In the genomic region with DNA sequence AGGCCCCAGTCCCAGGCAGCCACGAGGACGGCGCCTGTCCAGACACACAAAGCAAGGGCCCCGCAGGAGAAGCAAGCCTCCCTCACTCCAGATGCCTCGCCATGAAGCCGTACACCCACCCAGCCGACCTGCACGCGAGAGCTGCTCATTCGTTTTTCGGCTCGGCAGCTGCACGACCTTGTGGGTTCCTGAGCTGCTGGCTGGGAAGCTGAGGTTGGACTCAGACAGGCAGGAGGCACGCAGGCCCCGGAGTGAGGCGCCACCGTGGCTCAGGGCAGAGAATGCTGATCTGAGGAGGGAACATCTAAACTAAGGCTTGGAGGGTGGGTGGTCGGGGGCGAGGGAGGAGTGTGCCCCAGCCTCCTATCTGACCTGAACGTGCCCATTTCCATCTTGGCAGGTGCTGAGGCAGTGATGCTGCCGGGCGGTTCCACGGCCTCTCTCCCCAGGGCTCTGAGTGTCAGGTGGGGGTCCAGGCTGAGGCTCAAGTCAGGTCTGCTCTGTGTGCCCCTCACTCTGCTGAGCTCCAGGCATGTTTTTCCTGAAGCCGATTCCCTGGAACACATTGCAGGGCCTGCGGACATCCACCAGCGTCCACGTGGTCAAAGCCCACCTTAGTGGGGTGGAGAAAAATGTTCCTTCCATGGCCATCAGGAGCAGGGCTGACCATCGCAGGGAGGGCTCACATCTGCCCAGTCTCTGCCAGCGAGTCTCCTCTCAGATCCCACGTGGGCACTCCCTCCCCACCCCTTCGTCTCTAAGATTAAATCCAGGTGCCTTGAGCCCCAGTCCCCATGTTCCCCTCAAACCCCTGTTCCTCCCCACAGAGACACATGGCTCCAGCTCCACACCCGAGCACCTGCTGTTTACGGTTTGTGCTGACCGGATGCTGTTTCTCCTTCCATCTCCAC, we compare ENCODE assay signal across 32 cellular contexts. TPM values are rescaled to one million over a fixed set of nuclear protein-coding genes. Genes with fewer than 3 reads are reported as not detected.
DNase-seq lines count a peak whose midpoint lies in the region; ATAC-seq, FAIRE-seq and TF ChIP-seq lines count a peak whose summit lies in the region.
"Had no signal": no experiment of that assay in that cellular context is flagged by ENCODE, and none has a peak within 500 bp of the region (broad histone marks: within the 10 kb centered on the region; RNA-seq: fewer than 3 reads in every experiment).

No MANE protein-coding gene starts in this region.

- peak; percentile 56 for DNase-seq in Right ventricle myocardium inferior (ENCODE audit: missing footprints)
- no peak for DNase-seq in right atrium auricular region (ENCODE audit: low spot score)
- peak; percentile 30 for DNase-seq in lower lobe of right lung
- no peak for DNase-seq in urothelium cell line (ENCODE audit: low spot score)
- no peak for DNase-seq in stimulated activated naive CD8-positive, alpha-beta T cell treated with anti-CD3 and anti-CD28 coated beads, Interleukin-15, Interleukin-2, amounts not matched to agents 100 U/mL and 50 U/mL, for 24 hours
- DNase-seq in Kasumi-1 (lab: John Stamatoyannopoulos, UW) = no peak
- DNase-seq: 8988T; activated CD4-positive, alpha-beta T cell treated with anti-CD3 and anti-CD28 coated beads, Interleukin-2, amount 50 U/mL, for 48 hours; activated CD4-positive, CD25-positive, alpha-beta regulatory T cell treated with anti-CD3 and anti-CD28 coated beads, Interleukin-2, amount 50 U/mL, for 72 hours; activated naive CD8-positive, alpha-beta T cell treated with anti-CD3 and anti-CD28 coated beads, Interleukin-2, amount 50 U/mL, for 24 hours; activated T-cell treated with anti-CD3 and anti-CD28 coated beads, Interleukin-2, amount 50 U/mL, for 48 hours; CD4-positive, CD25-positive, alpha-beta regulatory T cell; dermis blood vessel endothelial cell; DMS79 treated with DMSO at 0.1 percent for 48 hours; foreskin fibroblast; GDM1; KBM-7; kidney glomerular epithelial cell; NCI-H1105; NCI-H187; NCI-H510A; RPMI8226 had no signal

- no peak overlapping the region for H3K4me3 ChIP-seq in right atrium auricular region
- no peak overlapping the region for H3K4me3 ChIP-seq in lower lobe of right lung
- H3K4me3 ChIP-seq: esophagus muscularis mucosa, right lobe of liver, SK-N-MC, tibial nerve had no signal

- H3K9me3 ChIP-seq in right atrium auricular region (no peaks in the 10 kb centered on the region), lower lobe of right lung (no peaks in the 10 kb centered on the region)
- H3K9me3 ChIP-seq: esophagus muscularis mucosa, right lobe of liver, tibial nerve had no signal

- H3K36me3 ChIP-seq in right atrium auricular region (no peaks in the 10 kb centered on the region), lower lobe of right lung (no peaks in the 10 kb centered on the region)
- H3K36me3 ChIP-seq: esophagus muscularis mucosa, right lobe of liver, tibial nerve had no signal

- FAIRE-seq in urothelium cell line (lab: Jason Lieb, UNC) = peak; percentile 9
- FAIRE-seq: endometrium had no signal

- H3K27me3 ChIP-seq in right atrium auricular region (no peaks in the 10 kb centered on the region), lower lobe of right lung (ENCODE audit: low read depth) (no peaks in the 10 kb centered on the region)
- H3K27me3 ChIP-seq: right lobe of liver, tibial nerve had no signal

- TF ChIP-seq CTCF in right atrium auricular region (IDR thresholded peaks at IDR 0.05) (no peak), VCaP (conservative IDR thresholded peaks at IDR 0.05) (no peak), lower lobe of right lung (IDR thresholded peaks at IDR 0.05) (no peak)

- H3K27ac ChIP-seq in right atrium auricular region (no peak overlapping the region), VCaP (peak overlapping the region; percentile 83), lower lobe of right lung (no peak overlapping the region)
- H3K27ac ChIP-seq: esophagus muscularis mucosa, right lobe of liver, SK-N-MC, tibial nerve had no signal

- ATAC-seq in Right ventricle myocardium inferior (no peak), lower lobe of right lung (no peak), HG02798 (IDR thresholded peaks at IDR 0.05; ENCODE audit: poor library complexity, unreplicated experiment) (no peak)
- ATAC-seq in stimulated activated naive CD8-positive, alpha-beta T cell treated with anti-CD3 and anti-CD28 coated beads, Interleukin-15, Interleukin-2, amounts not matched to agents 100 U/mL and 50 U/mL, for 24 hours = no peak
- ATAC-seq: activated naive CD8-positive, alpha-beta T cell treated with anti-CD3 and anti-CD28 coated beads, Interleukin-2, amount 50 U/mL, for 24 hours had no signal

- peaks cover 0 to 12% of the 10 kb centered on the region in 2 donors for H3K4me1 ChIP-seq in right atrium auricular region
- H3K4me1 ChIP-seq in lower lobe of right lung = peaks cover 10% of the 10 kb centered on the region

- intact Hi-C loops in Right ventricle myocardium inferior (cut with DNase I) (no loop called here), lower lobe of right lung (cut with DNase I) (no loop called here)

RNA-seq across cellular contexts. Expression of a gene that starts 28.1 kb away (rescaled TPM):
- total RNA-seq in Right ventricle myocardium inferior (26.1 TPM), right atrium auricular region (10 to 100 TPM; 13.7 to 19.9 TPM), lower lobe of right lung (42.9 TPM)
- total RNA-seq: CD4-positive, CD25-positive, alpha-beta regulatory T cell; HT-29; OCI-LY7; T-helper 1 cell treated with Interleukin-12 subunit alpha and Interleukin-12 subunit beta and Interleukin-4 antibody, amounts not matched to agents 30 ng/mL and 1 ng/mL, for 36 hours had no signal

Comparison
In these comparisons a context has a peak if more than half of its experiments do, and no peak if none do; other contexts are left out.
1. DNase-seq: peak in Right ventricle myocardium inferior (single experiment) and lower lobe of right lung (single experiment); none in right atrium auricular region (single experiment), urothelium cell line (single experiment), stimulated activated naive CD8-positive, alpha-beta T cell treated with anti-CD3 and anti-CD28 coated beads, Interleukin-15, Interleukin-2, amounts not matched to agents 100 U/mL and 50 U/mL, for 24 hours (single experiment) and Kasumi-1 (0 of 2).